In the genomic region with DNA sequence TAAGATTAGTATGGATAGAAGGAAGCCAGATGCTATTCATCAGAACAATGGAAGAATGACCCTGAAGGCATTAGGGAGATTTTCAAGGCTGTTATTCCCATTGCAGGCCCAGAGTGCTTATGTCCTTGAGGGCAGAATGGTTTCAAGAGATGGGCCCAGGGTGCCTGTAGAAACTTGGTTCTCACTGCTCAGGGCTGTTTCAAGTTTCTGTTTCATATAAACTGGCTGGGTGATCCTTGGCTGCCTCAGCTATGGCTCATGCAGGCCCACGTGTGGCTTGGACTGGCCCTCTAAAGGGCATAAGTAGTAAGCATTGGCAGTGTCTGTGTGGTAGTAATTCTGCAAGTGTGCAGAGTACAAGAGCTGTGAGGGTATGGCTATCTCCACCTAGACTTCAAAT, we compare ENCODE assay signal across 26 cellular contexts.
A peak's percentile ranks its signal among the peaks of the same experiment; 100 is the strongest.
DNase-seq lines count a peak whose midpoint lies in the region; ATAC-seq and TF ChIP-seq lines count a peak whose summit lies in the region.
"Had no signal": no experiment of that assay in that cellular context is flagged by ENCODE, and none has a peak within 500 bp of the region (broad histone marks: within the 10 kb centered on the region; RNA-seq: fewer than 3 reads in every experiment).

No MANE protein-coding gene starts in this region.

- ATAC-seq in GM18498 (IDR thresholded peaks at IDR 0.05; ENCODE audit: unreplicated experiment), result peak; percentile 76
- ATAC-seq in GM21717 (IDR thresholded peaks at IDR 0.05; ENCODE audit: unreplicated experiment), result peak; percentile 67
- ATAC-seq in foreskin keratinocyte, result peak; percentile 58
- ATAC-seq in HG03354 (IDR thresholded peaks at IDR 0.05; ENCODE audit: poor library complexity, severe bottlenecking, unreplicated experiment), result no peak
- no peak for ATAC-seq in HG03095 (IDR thresholded peaks at IDR 0.05; ENCODE audit: unreplicated experiment)
- ATAC-seq: A549; activated naive CD4-positive, alpha-beta T cell treated with anti-CD3 and anti-CD28 coated beads, Interleukin-2, amount 50 U/mL, for 72 hours; natural killer cell treated with Interleukin-12 subunit alpha and Interleukin-12 subunit beta and Interleukin-15 and Interleukin-18, amount 100 ng/mL, for 72 hours had no signal

- H3K9ac ChIP-seq in colonic mucosa (ENCODE audit: low read depth in 2 of 2, low read length in 2 of 2), result no peak overlapping the region

- H3K9me3 ChIP-seq in colonic mucosa, result no peaks in the 10 kb centered on the region
- H3K9me3 ChIP-seq: A549, testis had no signal

- H3K27me3 ChIP-seq in foreskin keratinocyte, result no peaks in the 10 kb centered on the region
- H3K27me3 ChIP-seq in colonic mucosa, result no peaks in the 10 kb centered on the region
- H3K27me3 ChIP-seq: brain microvascular endothelial cell, hepatocyte, SJSA1, testis had no signal

- intact Hi-C loops in colonic mucosa (cut with DNase I) (no loop called here), lower leg skin (cut with DNase I; ENCODE audit: low total_unique reads) (no loop called here)

- WGBS in lower leg skin, 2 donors, result 40 to 50% methylated on average over 1 of the region's 1 CpG

- H3K27ac ChIP-seq in foreskin keratinocyte (no peak overlapping the region), colonic mucosa (no peak overlapping the region)
- H3K27ac ChIP-seq: A549, brain microvascular endothelial cell, hepatocyte, HL-60, SJSA1, testis had no signal

- H3K4me3 ChIP-seq in colonic mucosa, result no peak overlapping the region
- H3K4me3 ChIP-seq in lower leg skin (ENCODE audit: low read depth, poor library complexity, severe bottlenecking), result no peak overlapping the region
- H3K4me3 ChIP-seq: A549, hepatocyte, lung, SJSA1, testis had no signal

- TF ChIP-seq POLR2A in lower leg skin (IDR thresholded peaks at IDR 0.05), result no peak

- no peak for TF ChIP-seq CTCF in foreskin keratinocyte (conservative IDR thresholded peaks at IDR 0.05)
- no peak for TF ChIP-seq CTCF in colonic mucosa (IDR thresholded peaks at IDR 0.05)
- TF ChIP-seq CTCF in lower leg skin (IDR thresholded peaks at IDR 0.05), result no peak

- H3K4me1 ChIP-seq in foreskin keratinocyte, result no peaks in the 10 kb centered on the region
- H3K4me1 ChIP-seq in colonic mucosa, result no peaks in the 10 kb centered on the region
- H3K4me1 ChIP-seq: A549, SJSA1, testis had no signal

- H3K36me3 ChIP-seq in colonic mucosa, result no peaks in the 10 kb centered on the region
- H3K36me3 ChIP-seq: brain microvascular endothelial cell, SJSA1 had no signal

- DNase-seq in NCI-H82 treated with DMSO at 0.1 percent for 48 hours (lab: John Stamatoyannopoulos, UW; ENCODE audit: unreplicated experiment) (peak; percentile 12), foreskin keratinocyte (peak in 1 of 2 donors; percentile 56), colonic mucosa (no peak), lower leg skin (ENCODE audit: low spot score in 2 of 2) (no peak)
- DNase-seq: activated CD4-positive, alpha-beta T cell treated with anti-CD3 and anti-CD28 coated beads for 48 hours; activated effector memory CD4-positive, alpha-beta T cell treated with Interleukin-2 at 50 U/mL for 16 hours; amygdala; brain microvascular endothelial cell; CD4-positive, alpha-beta T cell; KG1; NCI-H1436; NCI-H226; NCI-H69; stimulated activated naive CD4-positive, alpha-beta T cell; testis had no signal

Comparison
In these comparisons a context has a peak if more than half of its experiments do, and no peak if none do; other contexts are left out.
1. ATAC-seq: peak in GM18498 (single experiment), GM21717 (single experiment) and foreskin keratinocyte (single experiment); none in HG03354 (single experiment) and HG03095 (single experiment).